9 cellular contexts compared by ENCODE assay signal in genomic region chr9:129697956-129698757, GRCh38. TPM values are rescaled to one million over a fixed set of nuclear protein-coding genes. Genes with fewer than 3 reads are reported as not detected.
A peak's percentile ranks its signal among the peaks of the same experiment; 100 is the strongest.
DNase-seq lines count a peak whose midpoint lies in the region; ATAC-seq lines count a peak whose summit lies in the region.
"Had no signal": no experiment of that assay in that cellular context is flagged by ENCODE, and none has a peak within 500 bp of the region (broad histone marks: within the 10 kb centered on the region; RNA-seq: fewer than 3 reads in every experiment).

No MANE protein-coding gene starts in this region.

- peak; percentile 70 for ATAC-seq in aorta (ENCODE audit: low FRiP score)
- no peak for ATAC-seq in HG02840 (IDR thresholded peaks at IDR 0.05; ENCODE audit: low FRiP score, unreplicated experiment)

- H3K4me1 ChIP-seq in mucosa of stomach (ENCODE audit: control insufficient read depth, insufficient read depth, low read length) (peaks cover 15% of the 10 kb centered on the region), aorta (ENCODE audit: control insufficient read depth in 1 of 2, insufficient read depth in 2 of 2, low read length in 2 of 2) (peaks cover 4 to 5% of the 10 kb centered on the region in 2 donors)

- H3K9ac ChIP-seq in mucosa of stomach (ENCODE audit: low read length): peak overlapping the region; percentile 57

- H3K27ac ChIP-seq in aorta (ENCODE audit: low read depth in 1 of 2, low read length in 2 of 2): peak overlapping the region; percentile 88 to 99

- no peaks in the 10 kb centered on the region for H3K9me3 ChIP-seq in mucosa of stomach (ENCODE audit: control insufficient read depth, low read length)
- H3K9me3 ChIP-seq in aorta (ENCODE audit: control insufficient read depth, low read length): no peaks in the 10 kb centered on the region

- intact Hi-C loops in aorta (cut with DNase I): loop anchor here (1.0 to 5.0 kb wide), 2 partner anchors 18 to 51 kb away; no protein-coding TSS in a partner anchor

- DNase-seq in stimulated activated CD4-positive, alpha-beta T cell treated with anti-CD3 and anti-CD28 coated beads, Interleukin-12 subunit alpha, Interleukin-12 subunit beta, amount 100 ng/mL, for 4 hours: peak; percentile 18
- no peak for DNase-seq in stimulated activated CD4-positive, alpha-beta T cell treated with anti-CD3 and anti-CD28 coated beads, Interleukin-4, amount 100 ng/mL, for 24 hours
- DNase-seq in dedifferentiated amniotic fluid mesenchymal stem cell (ENCODE audit: extremely low spot score) (peak; percentile 51), aorta (peak; percentile 90 to 94), UCSD-AML1 (lab: John Stamatoyannopoulos, UW; ENCODE audit: unreplicated experiment) (no peak)
- no peak for DNase-seq in activated CD4-positive, CD25-positive, alpha-beta regulatory T cell treated with anti-CD3 and anti-CD28 coated beads, Interleukin-2, amount 50 U/mL, for 72 hours
- DNase-seq: NCI-H146 had no signal

- H3K36me3 ChIP-seq in mucosa of stomach (ENCODE audit: control insufficient read depth, insufficient read depth, low read length) (no peaks in the 10 kb centered on the region), aorta (ENCODE audit: control insufficient read depth in 1 of 2, insufficient read depth in 2 of 2, low read length in 1 of 2) (no peaks in the 10 kb centered on the region)

- H3K4me3 ChIP-seq in mucosa of stomach (ENCODE audit: low read length) (no peak overlapping the region), aorta (ENCODE audit: low read length in 2 of 2) (no peak overlapping the region)

- H3K27me3 ChIP-seq in mucosa of stomach (ENCODE audit: control insufficient read depth, insufficient read depth, low read length): peaks cover 21% of the 10 kb centered on the region
- no peaks in the 10 kb centered on the region for H3K27me3 ChIP-seq in aorta (ENCODE audit: control insufficient read depth in 1 of 2, insufficient read depth in 2 of 2, low read length in 1 of 2)

- 3 to 6% methylated on average over 24 to 26 of the region's 26 CpGs for WGBS in aorta, 2 donors

RNA-seq across cellular contexts. Expression of gene PRRX2, which starts 32.7 kb away (rescaled TPM):
- total RNA-seq in aorta: 10 to 100 TPM; 51.9 to 68.8 TPM
- 10 to 100 TPM; 27.7 to 52.6 TPM for polyA plus RNA-seq in aorta

RNA-seq across cellular contexts. Expression of gene PTGES, which starts 54.7 kb away (rescaled TPM):
- 1 to 10 TPM; 3.5 to 9.1 TPM for total RNA-seq in aorta
- polyA plus RNA-seq in aorta: 1 to 10 TPM in 1 of 2 donors, under 1 TPM in 1; 0.13 to 2.3 TPM

RNA-seq across cellular contexts. Expression of gene ASB6, which starts 56.2 kb away (rescaled TPM):
- 10 to 100 TPM; 15.8 to 20.8 TPM for total RNA-seq in aorta
- polyA plus RNA-seq in aorta: 10 to 100 TPM in 1 of 2 donors, 1 to 10 TPM in 1; 6.0 to 20.3 TPM

Comparison
In these comparisons a context has a peak if more than half of its experiments do, and no peak if none do; other contexts are left out.
1. DNase-seq: peak in stimulated activated CD4-positive, alpha-beta T cell treated with anti-CD3 and anti-CD28 coated beads, Interleukin-12 subunit alpha, Interleukin-12 subunit beta, amount 100 ng/mL, for 4 hours (single experiment), dedifferentiated amniotic fluid mesenchymal stem cell (single experiment) and aorta (2 of 2); none in stimulated activated CD4-positive, alpha-beta T cell treated with anti-CD3 and anti-CD28 coated beads, Interleukin-4, amount 100 ng/mL, for 24 hours (single experiment), activated CD4-positive, CD25-positive, alpha-beta regulatory T cell treated with anti-CD3 and anti-CD28 coated beads, Interleukin-2, amount 50 U/mL, for 72 hours (single experiment) and UCSD-AML1 (single experiment).